In genomic region chr6:2853766-2854393, GRCh38 we compare ENCODE assay signal across 1 cellular context.
TF ChIP-seq lines count a peak whose summit lies in the region.

No MANE protein-coding gene starts in this region.

TF ChIP-seq in H1, 55 proteins besides CTCF, POLR2A, EP300 and RAD21 (continued from another document):
- TF ChIP-seq JUND (IDR thresholded peaks at IDR 0.05; ENCODE audit: low read length) (peak; percentile 92), E2F6 (IDR thresholded peaks at IDR 0.05) (no peak)
